Comparison of ENCODE assay signal across 14 cellular contexts in the genomic region with DNA sequence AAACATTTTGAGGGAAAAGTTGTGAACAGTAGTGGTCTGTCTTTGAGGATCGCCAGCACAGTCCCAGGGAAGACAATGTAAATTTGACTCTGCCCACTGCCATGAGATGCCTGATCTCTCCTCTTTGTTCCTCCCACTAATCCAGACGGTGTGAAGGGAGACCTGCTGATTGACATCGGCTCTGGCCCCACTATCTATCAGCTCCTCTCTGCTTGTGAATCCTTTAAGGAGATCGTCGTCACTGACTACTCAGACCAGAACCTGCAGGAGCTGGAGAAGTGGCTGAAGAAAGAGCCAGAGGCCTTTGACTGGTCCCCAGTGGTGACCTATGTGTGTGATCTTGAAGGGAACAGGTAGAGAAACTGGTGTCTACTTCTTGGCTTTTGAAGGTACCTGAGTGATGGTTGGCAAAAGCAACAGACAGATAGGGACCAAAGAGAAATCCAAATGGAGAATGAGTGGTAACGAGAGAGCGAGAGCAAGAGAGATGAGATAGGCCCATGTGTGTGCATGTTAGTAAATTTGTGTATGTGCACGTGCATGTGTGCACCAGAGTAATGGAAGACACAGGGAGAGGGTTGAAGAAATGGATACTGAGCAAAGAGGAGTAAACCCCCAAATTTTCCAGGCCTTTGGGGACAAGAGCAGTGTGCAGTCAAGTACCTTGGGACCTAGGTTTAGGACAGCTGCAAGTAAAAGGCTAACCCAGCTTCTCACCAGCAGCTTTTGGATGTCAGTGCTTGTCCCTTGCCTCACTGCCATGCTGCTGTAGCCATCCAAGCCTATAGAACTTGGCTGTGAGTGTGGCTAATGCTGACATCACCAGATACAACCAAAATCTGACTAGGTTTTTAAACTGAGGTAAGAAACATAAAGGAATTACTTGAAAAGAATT. TPM values are rescaled to one million over a fixed set of nuclear protein-coding genes. Genes with fewer than 3 reads are reported as not detected.
DNase-seq lines count a peak whose midpoint lies in the region; ATAC-seq and TF ChIP-seq lines count a peak whose summit lies in the region.
"Had no signal": no experiment of that assay in that cellular context is flagged by ENCODE, and none has a peak within 500 bp of the region (broad histone marks: within the 10 kb centered on the region; RNA-seq: fewer than 3 reads in every experiment).

No MANE protein-coding gene starts in this region.

- peaks cover 48% of the 10 kb centered on the region for H3K9me3 Mint-ChIP-seq in nephron progenitor cell

- H3K4me1 ChIP-seq in gastrocnemius medialis = peaks cover 11 to 21% of the 10 kb centered on the region in 2 donors

- H3K36me3 Mint-ChIP-seq in nephron progenitor cell (ENCODE audit: low read depth) = peaks cover 32% of the 10 kb centered on the region
- H3K36me3 Mint-ChIP-seq: activated naive CD8-positive, alpha-beta T cell treated with anti-CD3 and anti-CD28 coated beads for 36 hours; immature natural killer cell had no signal

- no peak overlapping the region for H3K4me3 Mint-ChIP-seq in nephron progenitor cell
- H3K4me3 Mint-ChIP-seq: activated naive CD8-positive, alpha-beta T cell treated with anti-CD3 and anti-CD28 coated beads for 36 hours; immature natural killer cell had no signal

- CTCF ChIA-PET in BJ (lab: Yijun Ruan, JAX) = interaction anchor here (2.3 kb wide), 1 partner anchor 17 kb away, joined by 7 read pairs; no protein-coding TSS in a partner anchor

- TF ChIP-seq CTCF in BJ (IDR thresholded peaks at IDR 0.05; ENCODE audit: insufficient read depth, low read depth, low read length) = no peak
- no peak for TF ChIP-seq CTCF in gastrocnemius medialis (IDR thresholded peaks at IDR 0.05 in 4 of 5, conservative IDR thresholded peaks at IDR 0.05 in 1 of 5)
- no peak for TF ChIP-seq CTCF in nephron progenitor cell (IDR thresholded peaks at IDR 0.05)

- TF ChIP-seq POLR2A in gastrocnemius medialis (IDR thresholded peaks at IDR 0.05) = no peak

- peaks cover 0 to 3% (median 0%) of the 10 kb centered on the region in 3 donors for H3K9me3 ChIP-seq in gastrocnemius medialis

- POLR2A ChIA-PET in BJ (lab: Charles Lee) = interaction anchor here (1.0 to 1.5 kb wide), 2 partner anchors 9 to 141 kb away, joined by 3 read pairs; partner anchors contain the start of gene REXO2

- no peak overlapping the region for H3K27ac Mint-ChIP-seq in nephron progenitor cell
- H3K27ac Mint-ChIP-seq: activated naive CD8-positive, alpha-beta T cell treated with anti-CD3 and anti-CD28 coated beads for 36 hours; immature natural killer cell had no signal

- no peaks in the 10 kb centered on the region for H3K27me3 Mint-ChIP-seq in nephron progenitor cell (ENCODE audit: low read depth, poor library complexity)

- H3K27me3 ChIP-seq in BJ (ENCODE audit: control insufficient read depth, insufficient read depth, low read length) (no peaks in the 10 kb centered on the region), gastrocnemius medialis (no peaks in the 10 kb centered on the region)

- H3K4me1 Mint-ChIP-seq in nephron progenitor cell = peaks cover 12% of the 10 kb centered on the region
- H3K4me1 Mint-ChIP-seq: activated naive CD8-positive, alpha-beta T cell treated with anti-CD3 and anti-CD28 coated beads for 36 hours; immature natural killer cell had no signal

- H3K4me3 ChIP-seq in BJ (ENCODE audit: low read depth, low read length) = peak overlapping the region; percentile 88
- peak overlapping the region; percentile 47 to 62 (median 52) for H3K4me3 ChIP-seq in gastrocnemius medialis

- H3K36me3 ChIP-seq in BJ (ENCODE audit: control insufficient read depth, insufficient read depth, low read length) = peaks cover 9% of the 10 kb centered on the region
- peaks cover 0 to 32% of the 10 kb centered on the region in 2 donors for H3K36me3 ChIP-seq in gastrocnemius medialis

- H3K27ac ChIP-seq in gastrocnemius medialis = peak overlapping the region; percentile 68 to 83 (median 78)
- H3K27ac ChIP-seq: C4-2B had no signal

- intact Hi-C loops in gastrocnemius medialis (cut with DNase I; ENCODE audit: low total_unique reads) = loop anchor here (5.0 kb wide), 1 partner anchor 136 kb away; no protein-coding TSS in a partner anchor

- in situ Hi-C loops in gastrocnemius medialis (cut with MboI; ENCODE audit: low sequenced_read_pairs in 4 of 4) = loop anchor here in 2 of 4 donors (25.0 kb wide), 1 partner anchor 411 kb away; the partner anchor contains the start of gene USP28 (in 2 of the 2)

- no peak for DNase-seq in BJ (ENCODE audit: low read depth)
- DNase-seq in amniotic epithelial cell (ENCODE audit: low read depth) = peak; percentile 70
- peak; percentile 64 for DNase-seq in glomerular visceral epithelial cell (ENCODE audit: extremely low spot score)
- no peak for DNase-seq in gastrocnemius medialis
- no peak for DNase-seq in activated effector memory CD4-positive, alpha-beta T cell treated with anti-CD3 and anti-CD28 coated beads, Interleukin-2, amount 50 U/mL, for 16 hours
- no peak for DNase-seq in activated T-cell treated with anti-CD3 and anti-CD28 coated beads, Interleukin-2, amount 50 U/mL, for 1 hour
- DNase-seq in hippocampal formation (lab: John Stamatoyannopoulos, UW) = no peak
- no peak for DNase-seq in nephron progenitor cell
- DNase-seq: activated naive CD8-positive, alpha-beta T cell treated with anti-CD3 and anti-CD28 coated beads for 36 hours; immature natural killer cell; NCI-H1417; NCI-H82 had no signal

- no peak for ATAC-seq in gastrocnemius medialis

RNA-seq across cellular contexts. Expression of gene NNMT, which starts 1.9 kb away (rescaled TPM):
- polyA plus RNA-seq in BJ (2011; rRNA removed) = 590 and 724 TPM in 2 replicates
- polyA minus RNA-seq in BJ (2011; rRNA and poly(A)+ RNA removed) = 207 and 313 TPM in 2 replicates
- 100 to 1,000 TPM; 157 to 968 (median 541) TPM for total RNA-seq in gastrocnemius medialis
- total RNA-seq: activated naive CD8-positive, alpha-beta T cell treated with anti-CD3 and anti-CD28 coated beads for 36 hours; temporal lobe had no signal

Comparison
In these comparisons a context has a peak if more than half of its experiments do, and no peak if none do; other contexts are left out.
1. DNase-seq: peak in amniotic epithelial cell (single experiment) and glomerular visceral epithelial cell (single experiment); none in BJ (single experiment), gastrocnemius medialis (0 of 2), activated effector memory CD4-positive, alpha-beta T cell treated with anti-CD3 and anti-CD28 coated beads, Interleukin-2, amount 50 U/mL, for 16 hours (single experiment), activated T-cell treated with anti-CD3 and anti-CD28 coated beads, Interleukin-2, amount 50 U/mL, for 1 hour (single experiment), hippocampal formation (0 of 2) and nephron progenitor cell (single experiment).